In genomic region chr18:25076980-25077780, GRCh38 we compare ENCODE assay signal across 24 cellular contexts.
DNase-seq lines count a peak whose midpoint lies in the region; FAIRE-seq and TF ChIP-seq lines count a peak whose summit lies in the region.
"Had no signal": no experiment of that assay in that cellular context is flagged by ENCODE, and none has a peak within 500 bp of the region (broad histone marks: within the 10 kb centered on the region; RNA-seq: fewer than 3 reads in every experiment).

No MANE protein-coding gene starts in this region.

- FAIRE-seq in small intestine (lab: Jason Lieb, UNC) (no peak), kidney (lab: Jason Lieb, UNC) (no peak)

- H3K56ac ChIP-seq in mesendoderm (ENCODE audit: low read length): peak overlapping the region; percentile 66

- H3K4me3 ChIP-seq in HEK293 (ENCODE audit: low read depth, low read length) (no peak overlapping the region), mesendoderm (ENCODE audit: low read length) (no peak overlapping the region), small intestine (ENCODE audit: low read depth in 1 of 2, low read length in 2 of 2) (no peak overlapping the region), kidney (ENCODE audit: low read length in 2 of 2) (no peak overlapping the region), colonic mucosa (no peak overlapping the region)
- H3K4me3 ChIP-seq: esophagus muscularis mucosa, gastrocnemius medialis, GM23248, SJCRH30 had no signal

- H2BK15ac ChIP-seq in mesendoderm (replicated peaks; ENCODE audit: low read depth): no peak overlapping the region

- no peaks in the 10 kb centered on the region for H3K9me3 ChIP-seq in HEK293 (ENCODE audit: control insufficient read depth, insufficient read depth, low read depth, low read length)
- H3K9me3 ChIP-seq in small intestine (ENCODE audit: control insufficient read depth, low read depth): no peaks in the 10 kb centered on the region
- no peaks in the 10 kb centered on the region for H3K9me3 ChIP-seq in kidney (ENCODE audit: control insufficient read depth in 1 of 2, low read length in 2 of 2)
- H3K9me3 ChIP-seq in colonic mucosa: no peaks in the 10 kb centered on the region
- H3K9me3 ChIP-seq: esophagus muscularis mucosa, gastrocnemius medialis, SJCRH30 had no signal

- H3K79me1 ChIP-seq in mesendoderm (ENCODE audit: low read length): no peaks in the 10 kb centered on the region

- no peak overlapping the region for H3K27ac ChIP-seq in HEK293 (ENCODE audit: extremely low read depth, low read depth, low read length)
- H3K27ac ChIP-seq in mesendoderm (ENCODE audit: low read depth, low read length): no peak overlapping the region
- H3K27ac ChIP-seq in small intestine (ENCODE audit: low read depth in 1 of 2, low read length in 1 of 2): no peak overlapping the region
- H3K27ac ChIP-seq in kidney (ENCODE audit: low read depth in 2 of 2, low read length in 2 of 2): no peak overlapping the region
- no peak overlapping the region for H3K27ac ChIP-seq in colonic mucosa
- H3K27ac ChIP-seq: C4-2B, esophagus muscularis mucosa, gastrocnemius medialis, GM23248, SJCRH30, WERI-Rb-1 had no signal

- peaks cover 3% of the 10 kb centered on the region for H3K27me3 Mint-ChIP-seq in brain

- no peak overlapping the region for H4K8ac ChIP-seq in mesendoderm (ENCODE audit: low read depth, low read length)

- no peak overlapping the region for H2BK120ac ChIP-seq in mesendoderm (ENCODE audit: low read depth, low read length)

- CTCF ChIA-PET in HEK293 (lab: Yijun Ruan, JAX): no interaction called here

- POLR2A ChIA-PET in HEK293 (lab: Yijun Ruan, JAX): no interaction called here

- H4K5ac ChIP-seq in mesendoderm (ENCODE audit: low read length): no peak overlapping the region

- WGBS in mesendoderm (ENCODE audit: extremely low coverage, insufficient coverage, low lambda C conversion rate): no CpG with 5 or more reads among the region's 17 CpGs
- 54 to 70% (median 59%) methylated on average over 17 of the region's 17 CpGs for WGBS in small intestine, 3 donors

- H2BK5ac ChIP-seq in mesendoderm (ENCODE audit: low read length): no peak overlapping the region

- H3K27ac Mint-ChIP-seq in brain: peak overlapping the region in 3 of 5 experiments; percentile 32 to 82 (median 74)

- intact Hi-C loops in kidney (cut with DNase I) (no loop called here), colonic mucosa (cut with DNase I) (no loop called here)

- no peaks in the 10 kb centered on the region for H3K9me3 Mint-ChIP-seq in brain

- peaks cover 9% of the 10 kb centered on the region for H3K36me3 Mint-ChIP-seq in brain

- no peak overlapping the region for H3K4ac ChIP-seq in mesendoderm (ENCODE audit: low read depth, low read length)

- H3K9ac ChIP-seq in mesendoderm (ENCODE audit: low read length) (no peak overlapping the region), kidney (ENCODE audit: low read length in 2 of 2) (no peak overlapping the region), colonic mucosa (ENCODE audit: low read depth in 2 of 2, low read length in 2 of 2) (no peak overlapping the region)
- H3K9ac ChIP-seq: GM23248 had no signal

- no peaks in the 10 kb centered on the region for H3K79me2 ChIP-seq in mesendoderm (ENCODE audit: control insufficient read depth, insufficient read depth, low read length)

- no peaks in the 10 kb centered on the region for H3K27me3 ChIP-seq in mesendoderm (ENCODE audit: insufficient read depth, low read length, poor library complexity)
- no peaks in the 10 kb centered on the region for H3K27me3 ChIP-seq in small intestine (ENCODE audit: control insufficient read depth in 2 of 2, insufficient read depth in 2 of 2, low read length in 2 of 2)
- no peaks in the 10 kb centered on the region for H3K27me3 ChIP-seq in colonic mucosa
- H3K27me3 ChIP-seq: gastrocnemius medialis, SJCRH30 had no signal

- H3K4me3 Mint-ChIP-seq in brain: peak overlapping the region in 2 of 5 experiments; percentile 18 to 45

- H2AK5ac ChIP-seq in mesendoderm (ENCODE audit: low read length): no peak overlapping the region

- H3K4me1 Mint-ChIP-seq in brain: peaks cover 94% of the 10 kb centered on the region

- peak; percentile 87 for DNase-seq in mesendoderm
- peak; percentile 62 for DNase-seq in small intestine
- no peak for DNase-seq in NCI-H510A (lab: John Stamatoyannopoulos, UW)
- DNase-seq in HuH-7.5 (ENCODE audit: low spot score): no peak
- DNase-seq in kidney: no peak
- no peak for DNase-seq in colonic mucosa
- DNase-seq: activated CD4-positive, alpha-beta T cell treated with anti-CD3 and anti-CD28 coated beads, Interleukin-2, amount 50 U/mL, for 48 hours; activated gamma-delta T cell; DMS 273 treated with DMSO at 0.1 percent for 48 hours; gastrocnemius medialis; GF-D8; GM23248; KG1; MV-4-11; NCI-H187; NCI-H2227 treated with DMSO at 0.1 percent for 48 hours; nucleus accumbens; SJCRH30; stimulated activated CD8-positive, alpha-beta memory T cell treated with anti-CD3 and anti-CD28 coated beads, Interleukin-4, amount 100 ng/mL, for 48 hours; WERI-Rb-1 had no signal

- peak overlapping the region; percentile 7 for H3K18ac ChIP-seq in mesendoderm (ENCODE audit: low read length)

- H3K4me2 ChIP-seq in mesendoderm (ENCODE audit: low read length): no peak overlapping the region

- H3K4me1 ChIP-seq in HEK293 (ENCODE audit: control insufficient read depth, insufficient read depth, low read length) (no peaks in the 10 kb centered on the region), mesendoderm (ENCODE audit: control insufficient read depth, low read depth, low read length) (peaks cover 9% of the 10 kb centered on the region), small intestine (ENCODE audit: control insufficient read depth in 2 of 2, insufficient read depth in 1 of 2, low read depth in 1 of 2, low read length in 1 of 2) (peaks cover 0 to 2% of the 10 kb centered on the region in 2 donors), kidney (ENCODE audit: control insufficient read depth in 1 of 2, insufficient read depth in 1 of 2, low read depth in 1 of 2, low read length in 2 of 2) (peaks cover 0 to 3% of the 10 kb centered on the region in 2 donors), colonic mucosa (no peaks in the 10 kb centered on the region)
- H3K4me1 ChIP-seq: esophagus muscularis mucosa, gastrocnemius medialis, SJCRH30 had no signal

- TF ChIP-seq CTCF in HEK293 (tag by site-specific recombination; IDR thresholded peaks at IDR 0.05) (no peak), brain (conservative IDR thresholded peaks at IDR 0.05) (no peak), kidney (IDR thresholded peaks at IDR 0.05; ENCODE audit: borderline replicate concordance, extremely low read depth, insufficient read depth) (no peak), colonic mucosa (IDR thresholded peaks at IDR 0.05) (no peak)

- no peaks in the 10 kb centered on the region for H3K36me3 ChIP-seq in HEK293 (ENCODE audit: control insufficient read depth in 2 of 2, insufficient read depth in 1 of 2, low read length in 2 of 2)
- H3K36me3 ChIP-seq in mesendoderm (ENCODE audit: control insufficient read depth, insufficient read depth, low read length): no peaks in the 10 kb centered on the region
- no peaks in the 10 kb centered on the region for H3K36me3 ChIP-seq in small intestine (ENCODE audit: control insufficient read depth in 2 of 2, insufficient read depth in 2 of 2, low read length in 2 of 2)
- no peaks in the 10 kb centered on the region for H3K36me3 ChIP-seq in kidney (ENCODE audit: control insufficient read depth in 1 of 2, insufficient read depth in 2 of 2, low read length in 2 of 2)
- H3K36me3 ChIP-seq in colonic mucosa: no peaks in the 10 kb centered on the region
- H3K36me3 ChIP-seq: gastrocnemius medialis, SJCRH30, WERI-Rb-1 had no signal

- no peak overlapping the region for H3K23ac ChIP-seq in mesendoderm (ENCODE audit: low read length)

TF ChIP-seq in HEK293, 187 proteins besides CTCF, POLR2A, EP300 and RAD21:
- TF ChIP-seq TRIM28 (IDR thresholded peaks at IDR 0.05; ENCODE audit: borderline replicate concordance, low read length): peak; percentile 78; the same call in 1 of the 2 replicates
- TF ChIP-seq HOXA7 (CRISPR knock-in tag; IDR thresholded peaks at IDR 0.05; ENCODE audit: borderline replicate concordance): no peak
- peak; percentile 93 for TF ChIP-seq TCF7L2 (IDR thresholded peaks at IDR 0.05; ENCODE audit: borderline replicate concordance, low read depth, low read length)
- TF ChIP-seq GLIS1 (tag by site-specific recombination; IDR thresholded peaks at IDR 0.05): peak; percentile 32; the same call in 1 of the 2 replicates

Comparison
In these comparisons a context has a peak if more than half of its experiments do, and no peak if none do; other contexts are left out.
1. DNase-seq: peak in mesendoderm (single experiment) and small intestine (single experiment); none in NCI-H510A (single experiment), HuH-7.5 (single experiment), kidney (single experiment) and colonic mucosa (single experiment).